ENCODE assay signal across 8 cellular contexts in the genomic region with DNA sequence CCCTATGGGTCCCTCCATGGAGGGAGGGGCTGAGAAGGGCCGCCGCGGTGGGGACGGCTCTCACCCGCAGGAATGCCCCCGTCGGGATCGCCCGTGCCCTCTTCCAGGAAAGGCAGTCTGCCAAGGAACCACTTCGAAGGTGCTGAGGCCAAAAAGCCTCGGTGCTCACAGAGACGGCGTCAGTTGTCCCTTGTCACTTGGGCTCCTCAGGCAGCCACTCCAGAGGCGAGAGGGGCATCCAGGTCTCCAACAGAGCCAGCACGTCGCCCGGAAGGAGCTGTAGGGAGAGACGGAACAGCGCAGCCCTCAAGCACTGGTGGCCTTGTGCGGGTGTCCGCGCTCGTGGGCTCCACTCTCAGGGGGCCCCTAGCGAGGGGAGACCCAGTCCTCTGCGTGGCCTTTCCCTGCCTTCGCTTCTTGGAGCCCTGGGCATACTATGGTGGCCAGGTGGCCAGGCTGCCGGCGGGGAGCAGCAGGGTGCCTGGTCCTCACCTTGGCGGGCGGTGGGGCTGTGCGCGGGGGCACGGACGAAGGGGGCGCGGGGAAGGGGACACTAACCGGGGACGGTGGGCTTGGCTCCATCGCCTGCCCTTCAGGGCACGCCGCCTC. TPM values are rescaled to one million over a fixed set of nuclear protein-coding genes. Genes with fewer than 3 reads are reported as not detected.
DNase-seq lines count a peak whose midpoint lies in the region; ATAC-seq and TF ChIP-seq lines count a peak whose summit lies in the region.

No MANE protein-coding gene starts in this region.

- no peak overlapping the region for H3K27ac ChIP-seq in HUES48 (ENCODE audit: low read depth, low read length)
- H3K27ac ChIP-seq in subcutaneous abdominal adipose tissue (ENCODE audit: low read depth, low read length) = peak overlapping the region; percentile 54

- no peak overlapping the region for H3K9ac ChIP-seq in HUES48 (ENCODE audit: low read depth, low read length)
- H3K9ac ChIP-seq in subcutaneous abdominal adipose tissue (ENCODE audit: low read length in 5 of 5) = peak overlapping the region in 4 of 5 donors; percentile 52 to 85 (median 63)

- POLR2A ChIA-PET in activated naive CD8-positive, alpha-beta T cell treated with anti-CD3 and anti-CD28 coated beads, Interleukin-2, amount 10 ng/mL, durations not matched to agents 7 days and 5 days (lab: Charles Lee) = interaction anchor here (0.5 to 1.0 kb wide), 3 partner anchors 10 to 148 kb away, joined by 3 read pairs; partner anchors contain the start of gene AP3S2

- H3K36me3 ChIP-seq in HUES48 (ENCODE audit: control insufficient read depth, insufficient read depth, low read length) (no peaks in the 10 kb centered on the region), kidney epithelial cell (ENCODE audit: control insufficient read depth, insufficient read depth, low read length) (no peaks in the 10 kb centered on the region), subcutaneous abdominal adipose tissue (ENCODE audit: control insufficient read depth in 5 of 5, insufficient read depth in 5 of 5, low read length in 5 of 5) (no peaks in the 10 kb centered on the region)

- DNase-seq in activated CD4-positive, CD25-positive, alpha-beta regulatory T cell (lab: John Stamatoyannopoulos, UW) = no peak
- DNase-seq in activated naive CD8-positive, alpha-beta T cell treated with anti-CD3 and anti-CD28 coated beads, Interleukin-2, amount 10 ng/mL, durations not matched to agents 7 days and 5 days = no peak
- DNase-seq in kidney epithelial cell (ENCODE audit: low read depth) = no peak

- TF ChIP-seq CTCF in kidney epithelial cell (IDR thresholded peaks at IDR 0.05; ENCODE audit: insufficient read depth, low read length, poor library complexity, severe bottlenecking) = no peak

- peak overlapping the region; percentile 73 for H3K27ac Mint-ChIP-seq in activated naive CD8-positive, alpha-beta T cell treated with anti-CD3 and anti-CD28 coated beads, Interleukin-2, amount 10 ng/mL, durations not matched to agents 7 days and 5 days

- H3K4me3 Mint-ChIP-seq in activated naive CD8-positive, alpha-beta T cell treated with anti-CD3 and anti-CD28 coated beads, Interleukin-2, amount 10 ng/mL, durations not matched to agents 7 days and 5 days = peak overlapping the region; percentile 77

- peaks cover 2% of the 10 kb centered on the region for H3K4me1 Mint-ChIP-seq in activated naive CD8-positive, alpha-beta T cell treated with anti-CD3 and anti-CD28 coated beads, Interleukin-2, amount 10 ng/mL, durations not matched to agents 7 days and 5 days

- peaks cover 27% of the 10 kb centered on the region for H3K27me3 Mint-ChIP-seq in activated naive CD8-positive, alpha-beta T cell treated with anti-CD3 and anti-CD28 coated beads, Interleukin-2, amount 10 ng/mL, durations not matched to agents 7 days and 5 days

- H3K4me3 ChIP-seq in HUES48 (ENCODE audit: low read depth, low read length) (peak overlapping the region; percentile 57), kidney epithelial cell (ENCODE audit: low read depth, low read length) (peak overlapping the region; percentile 52), subcutaneous abdominal adipose tissue (ENCODE audit: low read depth in 1 of 5, low read length in 5 of 5) (peak overlapping the region; percentile 52 to 73 (median 64))

- H3K9me3 Mint-ChIP-seq in activated naive CD8-positive, alpha-beta T cell treated with anti-CD3 and anti-CD28 coated beads, Interleukin-2, amount 10 ng/mL, durations not matched to agents 7 days and 5 days = no peaks in the 10 kb centered on the region

- H3K36me3 Mint-ChIP-seq in activated naive CD8-positive, alpha-beta T cell treated with anti-CD3 and anti-CD28 coated beads, Interleukin-2, amount 10 ng/mL, durations not matched to agents 7 days and 5 days = peaks cover 2% of the 10 kb centered on the region

- ATAC-seq in activated CD4-positive, CD25-positive, alpha-beta regulatory T cell treated with anti-CD3 and anti-CD28 coated beads, Interleukin-2, amount 50 U/mL, for 24 hours = peak; percentile 2
- peak; percentile 8 for ATAC-seq in activated naive CD8-positive, alpha-beta T cell treated with anti-CD3 and anti-CD28 coated beads, Interleukin-2, amount 10 ng/mL, durations not matched to agents 7 days and 5 days (ENCODE audit: low read depth)
- ATAC-seq in HG02763 (IDR thresholded peaks at IDR 0.05; ENCODE audit: unreplicated experiment) = no peak
- no peak for ATAC-seq in GM21737 (IDR thresholded peaks at IDR 0.05; ENCODE audit: unreplicated experiment)

- H3K9me3 ChIP-seq in HUES48 (ENCODE audit: control insufficient read depth, insufficient read depth, low read length) (no peaks in the 10 kb centered on the region), subcutaneous abdominal adipose tissue (ENCODE audit: control insufficient read depth in 5 of 5, low read length in 5 of 5) (no peaks in the 10 kb centered on the region)

- H3K4me1 ChIP-seq in HUES48 (ENCODE audit: control insufficient read depth, insufficient read depth, low read length) (peaks cover 21% of the 10 kb centered on the region; the same call in 1 of the 2 replicates), subcutaneous abdominal adipose tissue (ENCODE audit: control insufficient read depth in 5 of 5, insufficient read depth in 5 of 5, low read length in 5 of 5) (peaks cover 2 to 52% (median 48%) of the 10 kb centered on the region in 5 donors)

- H3K27me3 ChIP-seq in HUES48 (ENCODE audit: control insufficient read depth, insufficient read depth, low read length) (peaks cover 88% of the 10 kb centered on the region), kidney epithelial cell (ENCODE audit: control insufficient read depth, insufficient read depth, low read length) (peaks cover 12% of the 10 kb centered on the region), subcutaneous abdominal adipose tissue (ENCODE audit: control insufficient read depth in 5 of 5, insufficient read depth in 4 of 5, low read length in 5 of 5) (peaks cover 0 to 11% (median 1%) of the 10 kb centered on the region in 5 donors)

RNA-seq across cellular contexts. Expression of gene MESP1, which starts 1.0 kb away (rescaled TPM):
- 1 to 10 TPM; 1.8 to 2.1 TPM for total RNA-seq in activated naive CD8-positive, alpha-beta T cell treated with anti-CD3 and anti-CD28 coated beads, Interleukin-2, amount 10 ng/mL, durations not matched to agents 7 days and 5 days
- 2.6 and 2.8 TPM in 2 replicates for total RNA-seq in kidney epithelial cell

RNA-seq across cellular contexts. Expression of gene MESP2, which starts 26.1 kb away (rescaled TPM):
- not detected for total RNA-seq in activated naive CD8-positive, alpha-beta T cell treated with anti-CD3 and anti-CD28 coated beads, Interleukin-2, amount 10 ng/mL, durations not matched to agents 7 days and 5 days
- 0.27 and 0.29 TPM in 2 replicates for total RNA-seq in kidney epithelial cell

RNA-seq across cellular contexts. Expression of gene WDR93, which starts 59.4 kb away (rescaled TPM):
- total RNA-seq in activated naive CD8-positive, alpha-beta T cell treated with anti-CD3 and anti-CD28 coated beads, Interleukin-2, amount 10 ng/mL, durations not matched to agents 7 days and 5 days = not detected
- 0.25 and 0.41 TPM in 2 replicates for total RNA-seq in kidney epithelial cell

RNA-seq across cellular contexts. Expression of gene PEX11A, which starts 59.5 kb away (rescaled TPM):
- total RNA-seq in activated naive CD8-positive, alpha-beta T cell treated with anti-CD3 and anti-CD28 coated beads, Interleukin-2, amount 10 ng/mL, durations not matched to agents 7 days and 5 days = 1 to 10 TPM; 3.7 to 3.8 TPM
- total RNA-seq in kidney epithelial cell = 4.0 and 4.8 TPM in 2 replicates

Comparison
In these comparisons a context has a peak if more than half of its experiments do, and no peak if none do; other contexts are left out.
1. ATAC-seq: peak in activated CD4-positive, CD25-positive, alpha-beta regulatory T cell treated with anti-CD3 and anti-CD28 coated beads, Interleukin-2, amount 50 U/mL, for 24 hours (2 of 2) and activated naive CD8-positive, alpha-beta T cell treated with anti-CD3 and anti-CD28 coated beads, Interleukin-2, amount 10 ng/mL, durations not matched to agents 7 days and 5 days (single experiment); none in HG02763 (single experiment) and GM21737 (single experiment).
2. Peak in every context shown above with its lines, with median percentiles within 50 percentile points of each other: H3K4me3 ChIP-seq.